In genomic region chr7:102572320-102573245, GRCh38 we compare ENCODE assay signal across 8 cellular contexts. TPM values are rescaled to one million over a fixed set of nuclear protein-coding genes. Genes with fewer than 3 reads are reported as not detected.
A peak's percentile ranks its signal among the peaks of the same experiment; 100 is the strongest.
DNase-seq lines count a peak whose midpoint lies in the region; ATAC-seq and TF ChIP-seq lines count a peak whose summit lies in the region.
"Not testable (repeated sequence)": the region's sequence is repeated elsewhere in the genome, so short reads cannot be mapped to it uniquely, and the experiment has no call there.

Gene POLR2J3 (minus strand): TSS chr7:102572583. CDS start chr7:102572521, 62 bp downstream.

- TF ChIP-seq RAD21 in SK-N-SH (IDR thresholded peaks at IDR 0.05; ENCODE audit: low read length) = not testable (repeated sequence)

- peak within 1 kb of the TSS; percentile 57 to 95 (median 90) for H3K27ac Mint-ChIP-seq in CD14-positive monocyte
- H3K27ac Mint-ChIP-seq in activated naive CD4-positive, alpha-beta T cell treated with anti-CD3 and anti-CD28 coated beads for 36 hours = peak within 1 kb of the TSS; percentile 83
- peak within 1 kb of the TSS; percentile 63 to 92 (median 86) for H3K27ac Mint-ChIP-seq in naive B cell

- not testable (repeated sequence) for H4K20me1 ChIP-seq in SK-N-SH (ENCODE audit: insufficient read depth)

- under 1% methylated on average over 48 of the region's 61 CpGs for WGBS in SK-N-SH (ENCODE audit: low lambda C conversion rate)

- peak within 1 kb of the TSS; percentile 61 to 64; a peak in 3 of 4 replicates for H3K27ac ChIP-seq in SK-N-SH (ENCODE audit: low read depth in 2 of 2, low read length in 1 of 2)

- CTCF ChIA-PET in SK-N-SH (lab: Yijun Ruan, JAX); activated naive CD4-positive, alpha-beta T cell treated with anti-CD3 and anti-CD28 coated beads for 36 hours (lab: Charles Lee): not testable (repeated sequence)

- H3K9me3 Mint-ChIP-seq in CD14-positive monocyte; activated naive CD4-positive, alpha-beta T cell treated with anti-CD3 and anti-CD28 coated beads for 36 hours; naive B cell: not testable (repeated sequence)

- not testable (repeated sequence) for H3K27me3 Mint-ChIP-seq in CD14-positive monocyte (ENCODE audit: low read depth in 3 of 3); activated naive CD4-positive, alpha-beta T cell treated with anti-CD3 and anti-CD28 coated beads for 36 hours (ENCODE audit: low read depth); naive B cell

- H3K9me2 ChIP-seq in SK-N-SH = not testable (repeated sequence)

- DNase-seq in CD14-positive monocyte (ENCODE audit: low spot score) (peak; percentile 99), fibroblast of pulmonary artery (ENCODE audit: low read depth) (peak; percentile 96), naive B cell (peak; percentile 100)
- not testable (repeated sequence) for DNase-seq in SK-N-SH
- peak; percentile 94 for DNase-seq in activated naive CD4-positive, alpha-beta T cell treated with anti-CD3 and anti-CD28 coated beads for 36 hours
- DNase-seq in stimulated activated CD8-positive, alpha-beta memory T cell treated with anti-CD3 and anti-CD28 coated beads, Interleukin-12 subunit alpha, Interleukin-12 subunit beta, amount 100 ng/mL, for 1 hour (ENCODE audit: low read depth) = peak; percentile 100

- peak within 1 kb of the TSS; percentile 60 to 97 for H3K4me3 ChIP-seq in SK-N-SH (ENCODE audit: low read depth in 2 of 2, low read length in 1 of 2)
- H3K4me3 ChIP-seq in fibroblast of pulmonary artery (replicated peaks; ENCODE audit: low read depth, low read length) = peak within 1 kb of the TSS; percentile 56

- 0 out of 4 replicates have a peak, but pooled peaks of 1 of the 2 experiments have one; percentile 11 for TF ChIP-seq EP300 in SK-N-SH (IDR thresholded peaks at IDR 0.05; ENCODE audit: borderline replicate concordance in 1 of 2, low read depth in 1 of 2, low read length in 1 of 2)

- peak within 1 kb of the TSS; percentile 78 for H3K4me2 ChIP-seq in SK-N-SH

- peak within 1 kb of the TSS; percentile 79 for H3K9ac ChIP-seq in SK-N-SH

- H3K79me2 ChIP-seq in SK-N-SH (ENCODE audit: insufficient read depth) = not testable (repeated sequence)

- intact Hi-C loops in CD14-positive monocyte (cut with micrococcal nuclease); activated naive CD4-positive, alpha-beta T cell treated with anti-CD3 and anti-CD28 coated beads for 36 hours (cut with micrococcal nuclease): not testable (repeated sequence)

- H3K36me3 ChIP-seq in SK-N-SH (replicated peaks in 1 of 2; ENCODE audit: control insufficient read depth in 1 of 2, insufficient read depth in 2 of 2, low read length in 1 of 2) = not testable (repeated sequence)

- H3F3A ChIP-seq in SK-N-SH (replicated peaks; ENCODE audit: insufficient read depth) = not testable (repeated sequence)

- not testable (repeated sequence) for H3K4me1 ChIP-seq in SK-N-SH (ENCODE audit: control insufficient read depth in 1 of 2, insufficient read depth in 2 of 2, low read depth in 1 of 2, low read length in 1 of 2)

- TF ChIP-seq CTCF in CD14-positive monocyte (IDR thresholded peaks at IDR 0.05) = peak; percentile 76
- TF ChIP-seq CTCF in SK-N-SH (IDR thresholded peaks at IDR 0.05) = peak; percentile 62
- TF ChIP-seq CTCF in fibroblast of pulmonary artery (IDR thresholded peaks at IDR 0.05; ENCODE audit: low read length, missing control alignments) = peak; percentile 40

- peak within 1 kb of the TSS; percentile 91 for H2AFZ ChIP-seq in SK-N-SH (ENCODE audit: low read depth)

- not testable (repeated sequence) for H3K36me3 Mint-ChIP-seq in CD14-positive monocyte; activated naive CD4-positive, alpha-beta T cell treated with anti-CD3 and anti-CD28 coated beads for 36 hours (ENCODE audit: low read depth); naive B cell

- peak; percentile 94 for ATAC-seq in GM19397 (IDR thresholded peaks at IDR 0.05; ENCODE audit: unreplicated experiment)
- ATAC-seq in HG03139 (IDR thresholded peaks at IDR 0.05; ENCODE audit: unreplicated experiment) = peak; percentile 91
- ATAC-seq in naive B cell (ENCODE audit: low read depth in 2 of 2) = peak; percentile 90 to 91

- H3K4me1 Mint-ChIP-seq in CD14-positive monocyte; activated naive CD4-positive, alpha-beta T cell treated with anti-CD3 and anti-CD28 coated beads for 36 hours (ENCODE audit: low read depth); naive B cell: not testable (repeated sequence)

- H3K4me3 Mint-ChIP-seq in CD14-positive monocyte = peak within 1 kb of the TSS; percentile 87 to 92
- H3K4me3 Mint-ChIP-seq in activated naive CD4-positive, alpha-beta T cell treated with anti-CD3 and anti-CD28 coated beads for 36 hours = peak within 1 kb of the TSS; percentile 89
- peak within 1 kb of the TSS; percentile 80 to 96 (median 90) for H3K4me3 Mint-ChIP-seq in naive B cell

- H3K9me3 ChIP-seq in SK-N-SH = not testable (repeated sequence)

- not testable (repeated sequence) for H3K27me3 ChIP-seq in SK-N-SH (ENCODE audit: insufficient read depth)

- POLR2A ChIA-PET in SK-N-SH (lab: Yijun Ruan, JAX) = not testable (repeated sequence)

TF ChIP-seq in SK-N-SH, 30 proteins besides CTCF, POLR2A, EP300 and RAD21:
- peak; percentile 44; the same call in 1 of the 2 replicates for TF ChIP-seq SIN3A (IDR thresholded peaks at IDR 0.05; ENCODE audit: borderline replicate concordance, low read depth, low read length)
- TF ChIP-seq MXI1 (IDR thresholded peaks at IDR 0.05; ENCODE audit: low read depth, low read length) = 0 out of 2 replicates have a peak, but pooled peaks have one; percentile 54
- TF ChIP-seq TAF1 (IDR thresholded peaks at IDR 0.05; ENCODE audit: borderline replicate concordance, low read depth, low read length) = peak; percentile 72; the same call in 1 of the 2 replicates
- 0 out of 2 replicates have a peak, but pooled peaks have one; percentile 17 for TF ChIP-seq MAX (IDR thresholded peaks at IDR 0.05; ENCODE audit: low read depth)
- peak; percentile 72 for TF ChIP-seq ELF1 (IDR thresholded peaks at IDR 0.05)
- peak; percentile 39; the same call in 1 of the 2 replicates for TF ChIP-seq POLR2AphosphoS5 (IDR thresholded peaks at IDR 0.05; ENCODE audit: low read depth, low read length)
- peak; percentile 76 for TF ChIP-seq GABPA (IDR thresholded peaks at IDR 0.05; ENCODE audit: low read depth)
- peak; percentile 67 for TF ChIP-seq NRF1 (IDR thresholded peaks at IDR 0.05; ENCODE audit: low read depth, low read length)

RNA-seq across cellular contexts. Expression of gene POLR2J3, which starts in this region (rescaled TPM):
- 10 to 100 TPM; 24.4 to 24.9 TPM for polyA plus RNA-seq in CD14-positive monocyte
- polyA plus RNA-seq in SK-N-SH (2012; rRNA removed) = 47.8 and 57.6 TPM in 2 replicates
- polyA plus RNA-seq in SK-N-SH (2012; cell fraction: cytosol; rRNA removed) = 22.1 and 25.9 TPM in 2 replicates
- polyA plus RNA-seq in SK-N-SH (2012; cell fraction: nucleus; rRNA removed) = 82.2 and 181 TPM in 2 replicates
- 10 to 100 TPM; 15.3 to 15.5 TPM for total RNA-seq in activated naive CD4-positive, alpha-beta T cell treated with anti-CD3 and anti-CD28 coated beads for 36 hours
- 10 to 100 TPM in 5 of 6 donors, 1 to 10 TPM in 1; 6.6 to 64.7 (median 33.3) TPM for polyA plus RNA-seq in naive B cell (ENCODE audit: low read depth in 6 of 6)
